ENCODE assay signal across 11 cellular contexts in genomic region chr6:34239893-34240292, GRCh38. TPM values are rescaled to one million over a fixed set of nuclear protein-coding genes. Genes with fewer than 3 reads are reported as not detected.
A peak's percentile ranks its signal among the peaks of the same experiment; 100 is the strongest.
DNase-seq lines count a peak whose midpoint lies in the region; ATAC-seq, FAIRE-seq and TF ChIP-seq lines count a peak whose summit lies in the region.
"Had no signal": no experiment of that assay in that cellular context is flagged by ENCODE, and none has a peak within 500 bp of the region (broad histone marks: within the 10 kb centered on the region; RNA-seq: fewer than 3 reads in every experiment).

No MANE protein-coding gene starts in this region.

- H2AFZ ChIP-seq in keratinocyte (ENCODE audit: control insufficient read depth, low read length), result no peak overlapping the region

- H3K9me3 ChIP-seq in BLaER1 treated with 17β-estradiol and CSF1 and Interleukin-3, amounts not matched to agents 10 nM and 100 nM (replicated peaks in 1 of 11), result no peaks in the 10 kb centered on the region
- H3K9me3 ChIP-seq in WERI-Rb-1 (ENCODE audit: severe bottlenecking) (no peaks in the 10 kb centered on the region), keratinocyte (ENCODE audit: control insufficient read depth, low read depth, low read length) (no peaks in the 10 kb centered on the region)
- H3K9me3 ChIP-seq: gastroesophageal sphincter had no signal

- dilution Hi-C loops in keratinocyte (cut with MboI; ENCODE audit: extremely low pct_ligation_motif_present, low sequenced_read_pairs), result no loop called here

- peaks cover 10% of the 10 kb centered on the region for H3K9me1 ChIP-seq in keratinocyte (ENCODE audit: control insufficient read depth, extremely low read depth, insufficient read depth, low read length)

- peak overlapping the region in 7 of 10 experiments; percentile 86 to 100 (median 98); a peak in 13 of 20 replicates for H3K4me3 ChIP-seq in BLaER1 treated with 17β-estradiol and CSF1 and Interleukin-3, amounts not matched to agents 10 nM and 100 nM
- no peak overlapping the region for H3K4me3 ChIP-seq in WERI-Rb-1 (ENCODE audit: low read depth, low read length)
- peak overlapping the region in 2 of 3 experiments; percentile 90 to 94 for H3K4me3 ChIP-seq in keratinocyte (ENCODE audit: control insufficient read depth in 2 of 3, extremely low read depth in 1 of 3, insufficient read depth in 2 of 3, low read depth in 1 of 3, low read length in 3 of 3)
- H3K4me3 ChIP-seq: gastroesophageal sphincter had no signal

- peaks cover 63 to 75% (median 69%) of the 10 kb centered on the region in 11 experiments; a peak in 21 of 22 replicates for H4K20me1 ChIP-seq in BLaER1 treated with 17β-estradiol and CSF1 and Interleukin-3, amounts not matched to agents 10 nM and 100 nM
- H4K20me1 ChIP-seq in keratinocyte (ENCODE audit: control insufficient read depth, extremely low read depth, insufficient read depth, low read length), result peaks cover 16% of the 10 kb centered on the region

- H3K79me2 ChIP-seq in keratinocyte (ENCODE audit: control insufficient read depth, insufficient read depth, low read length), result peaks cover 37% of the 10 kb centered on the region

- DNase-seq in H54 (ENCODE audit: insufficient read length, low spot score) (peak; percentile 3), WERI-Rb-1 (no peak), keratinocyte (ENCODE audit: low read depth, low spot score) (no peak), EL (no peak)
- DNase-seq: OCI-M1 had no signal

- TF ChIP-seq CTCF in WERI-Rb-1 (IDR thresholded peaks at IDR 0.05; ENCODE audit: low read depth, low read length), result no peak
- TF ChIP-seq CTCF in keratinocyte (optimal IDR thresholded peaks at IDR 0.05 in 1 of 3, IDR thresholded peaks at IDR 0.05 in 1 of 3, conservative IDR thresholded peaks at IDR 0.05 in 1 of 3; ENCODE audit: extremely low read depth in 1 of 3, insufficient read depth in 2 of 3, low read length in 3 of 3), result no peak

- H3K27ac ChIP-seq in BLaER1 treated with 17β-estradiol and CSF1 and Interleukin-3, amounts not matched to agents 10 nM and 100 nM, result peak overlapping the region in 8 of 11 experiments; percentile 97 to 99 (median 99); a peak in 12 of 22 replicates
- H3K27ac ChIP-seq in WERI-Rb-1 (peak overlapping the region; percentile 99), keratinocyte (ENCODE audit: control insufficient read depth, insufficient read depth, low read length) (peak overlapping the region; percentile 81)
- H3K27ac ChIP-seq: gastroesophageal sphincter had no signal

- no peak for TF ChIP-seq POLR2A in H54 (IDR thresholded peaks at IDR 0.05; ENCODE audit: low read depth, low read length)

- peak overlapping the region; percentile 87 to 99 (median 95) for H3K4me2 ChIP-seq in BLaER1 treated with 17β-estradiol and CSF1 and Interleukin-3, amounts not matched to agents 10 nM and 100 nM
- peak overlapping the region; percentile 97 for H3K4me2 ChIP-seq in keratinocyte (ENCODE audit: control insufficient read depth, extremely low read depth, insufficient read depth, low read depth, low read length)

- H3K36me3 ChIP-seq in BLaER1 treated with 17β-estradiol and CSF1 and Interleukin-3, amounts not matched to agents 10 nM and 100 nM, result peaks cover 37 to 65% (median 60%) of the 10 kb centered on the region in 11 experiments
- H3K36me3 ChIP-seq in WERI-Rb-1 (peaks cover 70% of the 10 kb centered on the region), keratinocyte (ENCODE audit: control insufficient read depth in 2 of 2, extremely low read depth in 1 of 2, insufficient read depth in 2 of 2, low read length in 2 of 2) (peaks cover 22 to 40% of the 10 kb centered on the region in 2 experiments)

- no peak for FAIRE-seq in H54 (lab: Jason Lieb, UNC)
- no peak for FAIRE-seq in keratinocyte (lab: Jason Lieb, UNC)
- FAIRE-seq: GM18507 had no signal

- H3K27me3 ChIP-seq in BLaER1 treated with 17β-estradiol and CSF1 and Interleukin-3, amounts not matched to agents 10 nM and 100 nM, result no peaks in the 10 kb centered on the region
- H3K27me3 ChIP-seq in WERI-Rb-1 (ENCODE audit: insufficient read depth, low read depth, severe bottlenecking), result no peaks in the 10 kb centered on the region
- no peaks in the 10 kb centered on the region for H3K27me3 ChIP-seq in keratinocyte (ENCODE audit: control insufficient read depth, extremely low read depth, insufficient read depth, low read length)
- H3K27me3 ChIP-seq: gastroesophageal sphincter had no signal

- ATAC-seq in HG02973 (IDR thresholded peaks at IDR 0.05; ENCODE audit: unreplicated experiment) (no peak), GM18858 (IDR thresholded peaks at IDR 0.05; ENCODE audit: unreplicated experiment) (no peak), GM19397 (IDR thresholded peaks at IDR 0.05; ENCODE audit: unreplicated experiment) (no peak)
- ATAC-seq: gastroesophageal sphincter had no signal

- peak overlapping the region in 10 of 11 experiments; percentile 91 to 100 (median 99); a peak in 19 of 22 replicates for H3K9ac ChIP-seq in BLaER1 treated with 17β-estradiol and CSF1 and Interleukin-3, amounts not matched to agents 10 nM and 100 nM
- no peak overlapping the region for H3K9ac ChIP-seq in keratinocyte (ENCODE audit: control insufficient read depth, extremely low read depth, insufficient read depth, low read length)

- peaks cover 73 to 77% (median 76%) of the 10 kb centered on the region in 10 experiments for H3K4me1 ChIP-seq in BLaER1 treated with 17β-estradiol and CSF1 and Interleukin-3, amounts not matched to agents 10 nM and 100 nM
- H3K4me1 ChIP-seq in keratinocyte (ENCODE audit: control insufficient read depth, extremely low read depth, insufficient read depth, low read length), result peaks cover 67% of the 10 kb centered on the region

RNA-seq across cellular contexts. Expression of gene HMGA1, which starts 3.2 kb away (rescaled TPM):
- 69.1 to 185 TPM (median 160 TPM) in 3 replicates for polyA plus RNA-seq in keratinocyte
- 30.9 TPM for polyA plus RNA-seq in keratinocyte (2011; ENCODE audit: low read depth)
- 90.8 and 179 TPM in 2 replicates for polyA plus RNA-seq in keratinocyte (2011; cell fraction: cytosol; rRNA removed)
- 43.3 and 58.2 TPM in 2 replicates for polyA plus RNA-seq in keratinocyte (2011; cell fraction: nucleus; rRNA removed)
- polyA plus RNA-seq in keratinocyte (2012; ENCODE audit: low replicate concordance), result 162 and 664 TPM in 2 replicates
- 60.7 to 714 TPM (median 117 TPM) in 3 replicates for polyA minus RNA-seq in keratinocyte
- 186 TPM for polyA minus RNA-seq in keratinocyte (2011; cell fraction: cytosol; rRNA and poly(A)+ RNA removed)
- polyA minus RNA-seq in keratinocyte (2011; cell fraction: nucleus; rRNA and poly(A)+ RNA removed), result 21.0 and 28.2 TPM in 2 replicates

RNA-seq across cellular contexts. Expression of gene SMIM29, which starts 8.9 kb away (rescaled TPM):
- 27.4 to 49.3 TPM (median 33.0 TPM) in 3 replicates for polyA plus RNA-seq in keratinocyte
- polyA plus RNA-seq in keratinocyte (2011; ENCODE audit: low read depth), result 16.0 TPM
- 35.4 and 62.8 TPM in 2 replicates for polyA plus RNA-seq in keratinocyte (2011; cell fraction: cytosol; rRNA removed)
- polyA plus RNA-seq in keratinocyte (2011; cell fraction: nucleus; rRNA removed), result 27.3 and 38.3 TPM in 2 replicates
- 48.3 and 50.2 TPM in 2 replicates for polyA plus RNA-seq in keratinocyte (2012; ENCODE audit: low replicate concordance)
- 18.6 to 50.4 TPM (median 32.2 TPM) in 3 replicates for polyA minus RNA-seq in keratinocyte
- 78.5 TPM for polyA minus RNA-seq in keratinocyte (2011; cell fraction: cytosol; rRNA and poly(A)+ RNA removed)
- polyA minus RNA-seq in keratinocyte (2011; cell fraction: nucleus; rRNA and poly(A)+ RNA removed), result 5.9 and 6.0 TPM in 2 replicates
